ENCODE assay signal across 1 cellular context in genomic region chr12:122062832-122063690, GRCh38.
TF ChIP-seq lines count a peak whose summit lies in the region.

No MANE protein-coding gene starts in this region.

TF ChIP-seq in K562, 482 proteins besides CTCF, POLR2A, EP300 and RAD21 (continued from another document and continues in another):
- no peak for TF ChIP-seq CTCFL (IDR thresholded peaks at IDR 0.05; ENCODE audit: borderline replicate concordance, insufficient read depth, low read depth, low read length, poor library complexity, severe bottlenecking)
- TF ChIP-seq HMG20A (CRISPR knock-in tag; conservative IDR thresholded peaks at IDR 0.05) = no peak
- TF ChIP-seq NFXL1 (CRISPR knock-in tag; IDR thresholded peaks at IDR 0.05) = no peak
- TF ChIP-seq ELK3 (CRISPR knock-in tag; IDR thresholded peaks at IDR 0.05) = no peak
- TF ChIP-seq SMARCA4 (IDR thresholded peaks at IDR 0.05) = peak; percentile 57
- TF ChIP-seq SMC3 (conservative IDR thresholded peaks at IDR 0.05; ENCODE audit: insufficient read depth, low read depth, low read length) = no peak
- TF ChIP-seq RBM22 (IDR thresholded peaks at IDR 0.05; ENCODE audit: low read depth, low read length, poor library complexity, severe bottlenecking) = no peak
- no peak for TF ChIP-seq TFAM (CRISPR knock-in tag; conservative IDR thresholded peaks at IDR 0.05)
- no peak for TF ChIP-seq HDAC3 (IDR thresholded peaks at IDR 0.05; ENCODE audit: borderline replicate concordance, partially characterized antibody)
- no peak for TF ChIP-seq ASH1L (IDR thresholded peaks at IDR 0.05; ENCODE audit: borderline replicate concordance, low read depth, partially characterized antibody)
- TF ChIP-seq ZBTB1 (CRISPR knock-in tag; IDR thresholded peaks at IDR 0.05; ENCODE audit: borderline replicate concordance, low read depth) = no peak
- peak in 1 of 2 experiments; percentile 13; a peak in 1 of 4 replicates for TF ChIP-seq RCOR1 (IDR thresholded peaks at IDR 0.05; ENCODE audit: borderline replicate concordance in 1 of 2, low read depth in 2 of 2, low read length in 2 of 2)
- TF ChIP-seq PKNOX1 (IDR thresholded peaks at IDR 0.05) = peak; percentile 59
- peak; percentile 40; the same call in 1 of the 2 replicates for TF ChIP-seq GABPB1 (CRISPR knock-in tag; IDR thresholded peaks at IDR 0.05)
- peak; percentile 28 to 71; a peak in 3 of 4 replicates for TF ChIP-seq KDM1A (IDR thresholded peaks at IDR 0.05)
- peak; percentile 32 for TF ChIP-seq BRD9 (IDR thresholded peaks at IDR 0.05; ENCODE audit: low read depth, partially characterized antibody)
- no peak for TF ChIP-seq MTF1 (CRISPR knock-in tag; IDR thresholded peaks at IDR 0.05; ENCODE audit: borderline replicate concordance)
- TF ChIP-seq KDM4B (IDR thresholded peaks at IDR 0.05; ENCODE audit: borderline replicate concordance in 2 of 2, low read depth in 1 of 2) = no peak
- no peak for TF ChIP-seq TCF3 (CRISPR knock-in tag; IDR thresholded peaks at IDR 0.05)
- peak; percentile 18; the same call in 1 of the 2 replicates for TF ChIP-seq FOXP4 (CRISPR knock-in tag; IDR thresholded peaks at IDR 0.05; ENCODE audit: borderline replicate concordance)
- TF ChIP-seq THRAP3 (IDR thresholded peaks at IDR 0.05; ENCODE audit: borderline replicate concordance) = no peak
- no peak for TF ChIP-seq HEY1 (CRISPR knock-in tag; IDR thresholded peaks at IDR 0.05; ENCODE audit: borderline replicate concordance)
- TF ChIP-seq ZFP1 (CRISPR knock-in tag; IDR thresholded peaks at IDR 0.05) = no peak
- peak; percentile 42 to 60; a peak in 3 of 4 replicates for TF ChIP-seq NRF1 (conservative IDR thresholded peaks at IDR 0.05 in 1 of 2, IDR thresholded peaks at IDR 0.05 in 1 of 2)
- TF ChIP-seq PRPF4 (IDR thresholded peaks at IDR 0.05; ENCODE audit: insufficient read depth, low read depth, low read length, poor library complexity, severe bottlenecking) = no peak
- TF ChIP-seq, protein P1, sequence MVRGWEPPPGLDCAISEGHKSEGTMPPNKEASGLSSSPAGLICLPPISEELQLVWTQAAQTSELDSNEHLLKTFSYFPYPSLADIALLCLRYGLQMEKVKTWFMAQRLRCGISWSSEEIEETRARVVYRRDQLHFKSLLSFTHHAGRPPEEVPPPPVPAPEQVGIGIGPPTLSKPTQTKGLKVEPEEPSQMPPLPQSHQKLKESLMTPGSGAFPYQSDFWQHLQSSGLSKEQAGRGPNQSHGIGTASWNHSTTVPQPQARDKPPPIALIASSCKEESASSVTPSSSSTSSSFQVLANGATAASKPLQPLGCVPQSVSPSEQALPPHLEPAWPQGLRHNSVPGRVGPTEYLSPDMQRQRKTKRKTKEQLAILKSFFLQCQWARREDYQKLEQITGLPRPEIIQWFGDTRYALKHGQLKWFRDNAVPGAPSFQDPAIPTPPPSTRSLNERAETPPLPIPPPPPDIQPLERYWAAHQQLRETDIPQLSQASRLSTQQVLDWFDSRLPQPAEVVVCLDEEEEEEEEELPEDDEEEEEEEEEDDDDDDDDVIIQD (CRISPR knock-in tag; IDR thresholded peaks at IDR 0.05) = no peak
- TF ChIP-seq, protein P2, sequence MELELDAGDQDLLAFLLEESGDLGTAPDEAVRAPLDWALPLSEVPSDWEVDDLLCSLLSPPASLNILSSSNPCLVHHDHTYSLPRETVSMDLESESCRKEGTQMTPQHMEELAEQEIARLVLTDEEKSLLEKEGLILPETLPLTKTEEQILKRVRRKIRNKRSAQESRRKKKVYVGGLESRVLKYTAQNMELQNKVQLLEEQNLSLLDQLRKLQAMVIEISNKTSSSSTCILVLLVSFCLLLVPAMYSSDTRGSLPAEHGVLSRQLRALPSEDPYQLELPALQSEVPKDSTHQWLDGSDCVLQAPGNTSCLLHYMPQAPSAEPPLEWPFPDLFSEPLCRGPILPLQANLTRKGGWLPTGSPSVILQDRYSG (tag; conservative IDR thresholded peaks at IDR 0.05; ENCODE audit: low read depth) = no peak
- TF ChIP-seq RBM39 (optimal IDR thresholded peaks at IDR 0.05; ENCODE audit: low read depth, low read length) = no peak
- TF ChIP-seq CBFA2T2 (conservative IDR thresholded peaks at IDR 0.05) = no peak
- no peak for TF ChIP-seq RBM25 (IDR thresholded peaks at IDR 0.05; ENCODE audit: low read depth, low read length, severe bottlenecking)
- TF ChIP-seq MECOM (CRISPR knock-in tag; IDR thresholded peaks at IDR 0.05) = no peak
- no peak for TF ChIP-seq NR3C1 (CRISPR knock-in tag; IDR thresholded peaks at IDR 0.05)
- no peak for TF ChIP-seq FOXM1 (IDR thresholded peaks at IDR 0.05; ENCODE audit: low read depth)
- no peak for TF ChIP-seq FOXM1 (CRISPR knock-in tag; IDR thresholded peaks at IDR 0.05; ENCODE audit: low read depth)
- TF ChIP-seq FOXA3 (CRISPR knock-in tag; conservative IDR thresholded peaks at IDR 0.05 in 1 of 2, IDR thresholded peaks at IDR 0.05 in 1 of 2) = peak; percentile 66 to 91
- peak; percentile 94 for TF ChIP-seq ZBTB26 (CRISPR knock-in tag; IDR thresholded peaks at IDR 0.05)
- peak; percentile 34; the same call in 1 of the 2 replicates for TF ChIP-seq ARID1B (IDR thresholded peaks at IDR 0.05)
- TF ChIP-seq ZNF121 (CRISPR knock-in tag; conservative IDR thresholded peaks at IDR 0.05) = no peak
- TF ChIP-seq ZNF740 (CRISPR knock-in tag; IDR thresholded peaks at IDR 0.05) = peak; percentile 64; the same call in 1 of the 2 replicates
- TF ChIP-seq ZNF740 (tag; IDR thresholded peaks at IDR 0.05) = 0 out of 4 replicates have a peak, but pooled peaks of 1 of the 2 experiments have one; percentile 20
- TF ChIP-seq MTA1 (IDR thresholded peaks at IDR 0.05; ENCODE audit: borderline replicate concordance) = 0 out of 2 replicates have a peak, but pooled peaks have one; percentile 48
- no peak for TF ChIP-seq HCFC1 (IDR thresholded peaks at IDR 0.05; ENCODE audit: low read depth, low read length)
- peak; percentile 70 for TF ChIP-seq NR2C2 (CRISPR knock-in tag; IDR thresholded peaks at IDR 0.05)
- peak; percentile 88; the same call in 1 of the 2 replicates for TF ChIP-seq NR2C2 (tag; IDR thresholded peaks at IDR 0.05)
- TF ChIP-seq, protein P3, sequence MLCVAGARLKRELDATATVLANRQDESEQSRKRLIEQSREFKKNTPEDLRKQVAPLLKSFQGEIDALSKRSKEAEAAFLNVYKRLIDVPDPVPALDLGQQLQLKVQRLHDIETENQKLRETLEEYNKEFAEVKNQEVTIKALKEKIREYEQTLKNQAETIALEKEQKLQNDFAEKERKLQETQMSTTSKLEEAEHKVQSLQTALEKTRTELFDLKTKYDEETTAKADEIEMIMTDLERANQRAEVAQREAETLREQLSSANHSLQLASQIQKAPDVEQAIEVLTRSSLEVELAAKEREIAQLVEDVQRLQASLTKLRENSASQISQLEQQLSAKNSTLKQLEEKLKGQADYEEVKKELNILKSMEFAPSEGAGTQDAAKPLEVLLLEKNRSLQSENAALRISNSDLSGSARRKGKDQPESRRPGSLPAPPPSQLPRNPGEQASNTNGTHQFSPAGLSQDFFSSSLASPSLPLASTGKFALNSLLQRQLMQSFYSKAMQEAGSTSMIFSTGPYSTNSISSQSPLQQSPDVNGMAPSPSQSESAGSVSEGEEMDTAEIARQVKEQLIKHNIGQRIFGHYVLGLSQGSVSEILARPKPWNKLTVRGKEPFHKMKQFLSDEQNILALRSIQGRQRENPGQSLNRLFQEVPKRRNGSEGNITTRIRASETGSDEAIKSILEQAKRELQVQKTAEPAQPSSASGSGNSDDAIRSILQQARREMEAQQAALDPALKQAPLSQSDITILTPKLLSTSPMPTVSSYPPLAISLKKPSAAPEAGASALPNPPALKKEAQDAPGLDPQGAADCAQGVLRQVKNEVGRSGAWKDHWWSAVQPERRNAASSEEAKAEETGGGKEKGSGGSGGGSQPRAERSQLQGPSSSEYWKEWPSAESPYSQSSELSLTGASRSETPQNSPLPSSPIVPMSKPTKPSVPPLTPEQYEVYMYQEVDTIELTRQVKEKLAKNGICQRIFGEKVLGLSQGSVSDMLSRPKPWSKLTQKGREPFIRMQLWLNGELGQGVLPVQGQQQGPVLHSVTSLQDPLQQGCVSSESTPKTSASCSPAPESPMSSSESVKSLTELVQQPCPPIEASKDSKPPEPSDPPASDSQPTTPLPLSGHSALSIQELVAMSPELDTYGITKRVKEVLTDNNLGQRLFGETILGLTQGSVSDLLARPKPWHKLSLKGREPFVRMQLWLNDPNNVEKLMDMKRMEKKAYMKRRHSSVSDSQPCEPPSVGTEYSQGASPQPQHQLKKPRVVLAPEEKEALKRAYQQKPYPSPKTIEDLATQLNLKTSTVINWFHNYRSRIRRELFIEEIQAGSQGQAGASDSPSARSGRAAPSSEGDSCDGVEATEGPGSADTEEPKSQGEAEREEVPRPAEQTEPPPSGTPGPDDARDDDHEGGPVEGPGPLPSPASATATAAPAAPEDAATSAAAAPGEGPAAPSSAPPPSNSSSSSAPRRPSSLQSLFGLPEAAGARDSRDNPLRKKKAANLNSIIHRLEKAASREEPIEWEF (CRISPR knock-in tag; IDR thresholded peaks at IDR 0.05) = no peak
- TF ChIP-seq, protein P4, sequence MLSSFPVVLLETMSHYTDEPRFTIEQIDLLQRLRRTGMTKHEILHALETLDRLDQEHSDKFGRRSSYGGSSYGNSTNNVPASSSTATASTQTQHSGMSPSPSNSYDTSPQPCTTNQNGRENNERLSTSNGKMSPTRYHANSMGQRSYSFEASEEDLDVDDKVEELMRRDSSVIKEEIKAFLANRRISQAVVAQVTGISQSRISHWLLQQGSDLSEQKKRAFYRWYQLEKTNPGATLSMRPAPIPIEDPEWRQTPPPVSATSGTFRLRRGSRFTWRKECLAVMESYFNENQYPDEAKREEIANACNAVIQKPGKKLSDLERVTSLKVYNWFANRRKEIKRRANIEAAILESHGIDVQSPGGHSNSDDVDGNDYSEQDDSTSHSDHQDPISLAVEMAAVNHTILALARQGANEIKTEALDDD (IDR thresholded peaks at IDR 0.05) = peak; percentile 26; the same call in 1 of the 2 replicates
- peak; percentile 94 for TF ChIP-seq SPI1 (IDR thresholded peaks at IDR 0.05; ENCODE audit: borderline replicate concordance, low read depth, low read length)
- TF ChIP-seq RB1 (IDR thresholded peaks at IDR 0.05; ENCODE audit: low read depth) = 0 out of 2 replicates have a peak, but pooled peaks have one; percentile 23
